Comparison of ENCODE assay signal across 17 cellular contexts in genomic region chr2:41912337-41912736, GRCh38.
DNase-seq lines count a peak whose midpoint lies in the region; ATAC-seq and TF ChIP-seq lines count a peak whose summit lies in the region.
"Had no signal": no experiment of that assay in that cellular context is flagged by ENCODE, and none has a peak within 500 bp of the region (broad histone marks: within the 10 kb centered on the region; RNA-seq: fewer than 3 reads in every experiment).

No MANE protein-coding gene starts in this region.

- no peak overlapping the region for H3K27ac Mint-ChIP-seq in osteocyte (ENCODE audit: unreplicated experiment)
- H3K27ac Mint-ChIP-seq: B cell; CD4-positive, CD25-positive, alpha-beta regulatory T cell had no signal

- no peak overlapping the region for H2AFZ ChIP-seq in trophoblast cell (ENCODE audit: insufficient read depth, low read length, poor library complexity)

- no peaks in the 10 kb centered on the region for H3K79me1 ChIP-seq in trophoblast cell (ENCODE audit: low read length)

- H2BK5ac ChIP-seq in trophoblast cell (ENCODE audit: low read depth, low read length, poor library complexity), result no peak overlapping the region

- H3K4ac ChIP-seq in trophoblast cell (ENCODE audit: low read depth, low read length), result no peak overlapping the region

- H3K27ac ChIP-seq in body of pancreas (no peak overlapping the region), heart left ventricle (peak overlapping the region in 5 of 12 donors; percentile 7 to 47 (median 25)), tibial artery (peak overlapping the region; percentile 17 to 52), trophoblast cell (ENCODE audit: low read depth, low read length) (no peak overlapping the region)
- H3K27ac ChIP-seq: KMS-11 had no signal

- H2BK120ac ChIP-seq in trophoblast cell (ENCODE audit: insufficient read depth, low read length, poor library complexity), result no peak overlapping the region

- H3K27me3 ChIP-seq in body of pancreas (no peaks in the 10 kb centered on the region), heart left ventricle (no peaks in the 10 kb centered on the region), tibial artery (no peaks in the 10 kb centered on the region), trophoblast cell (ENCODE audit: insufficient read depth, low read length) (no peaks in the 10 kb centered on the region)
- H3K27me3 ChIP-seq: MG63 had no signal

- no peaks in the 10 kb centered on the region for H3K9me3 Mint-ChIP-seq in osteocyte (ENCODE audit: unreplicated experiment)

- H3K4me1 ChIP-seq in body of pancreas, result no peaks in the 10 kb centered on the region
- peaks cover 0 to 18% (median 4%) of the 10 kb centered on the region in 12 donors for H3K4me1 ChIP-seq in heart left ventricle
- peaks cover 0 to 47% (median 18%) of the 10 kb centered on the region in 4 donors for H3K4me1 ChIP-seq in tibial artery
- H3K4me1 ChIP-seq in trophoblast cell (ENCODE audit: control insufficient read depth in 1 of 2, insufficient read depth in 2 of 2, low read length in 2 of 2), result peaks cover 0 to 11% of the 10 kb centered on the region in 2 experiments

- H3K36me3 Mint-ChIP-seq in osteocyte (ENCODE audit: unreplicated experiment), result no peaks in the 10 kb centered on the region
- H3K36me3 Mint-ChIP-seq: CD4-positive, CD25-positive, alpha-beta regulatory T cell had no signal

- H2AK5ac ChIP-seq in trophoblast cell (ENCODE audit: low read length), result no peak overlapping the region

- no peak overlapping the region for H3K18ac ChIP-seq in trophoblast cell (ENCODE audit: low read length)

- no peak overlapping the region for H4K12ac ChIP-seq in trophoblast cell (ENCODE audit: low read depth, low read length)

- intact Hi-C loops in body of pancreas (cut with DNase I) (no loop called here), heart left ventricle (cut with DNase I) (loop anchor here in 1 of 10 donors (2.0 kb wide), 1 partner anchor 54 kb away; no protein-coding TSS in a partner anchor), tibial artery (cut with DNase I; ENCODE audit: low total_unique reads) (loop anchor here (10.0 kb wide), 1 partner anchor 52 kb away; no protein-coding TSS in a partner anchor)

- peaks cover 27% of the 10 kb centered on the region for H3K4me1 Mint-ChIP-seq in osteocyte (ENCODE audit: unreplicated experiment)
- H3K4me1 Mint-ChIP-seq: B cell; CD4-positive, CD25-positive, alpha-beta regulatory T cell had no signal

- no peak overlapping the region for H2BK12ac ChIP-seq in trophoblast cell (ENCODE audit: low read length)

- H3K14ac ChIP-seq in trophoblast cell (ENCODE audit: low read length), result no peak overlapping the region

- H4K8ac ChIP-seq in trophoblast cell (ENCODE audit: low read depth, low read length), result no peak overlapping the region

- WGBS in body of pancreas, 2 donors, result 68 to 76% methylated on average over 3 of the region's 3 CpGs
- 54 to 73% (median 66%) methylated on average over 3 of the region's 3 CpGs for WGBS in heart left ventricle, 4 donors
- WGBS in trophoblast cell (ENCODE audit: extremely low coverage, insufficient coverage, insufficient read length), result no CpG with 5 or more reads among the region's 3 CpGs

- H3K4me3 Mint-ChIP-seq in osteocyte (ENCODE audit: unreplicated experiment), result no peak overlapping the region
- H3K4me3 Mint-ChIP-seq: B cell; CD4-positive, CD25-positive, alpha-beta regulatory T cell had no signal

- no peak for TF ChIP-seq CTCF in body of pancreas (IDR thresholded peaks at IDR 0.05)
- no peak for TF ChIP-seq CTCF in heart left ventricle (IDR thresholded peaks at IDR 0.05)
- TF ChIP-seq CTCF in osteocyte (IDR thresholded peaks at IDR 0.05), result no peak
- no peak for TF ChIP-seq CTCF in tibial artery (IDR thresholded peaks at IDR 0.05)

- H3K27me3 Mint-ChIP-seq in osteocyte (ENCODE audit: unreplicated experiment), result no peaks in the 10 kb centered on the region

- H3K4me3 ChIP-seq in body of pancreas, result no peak overlapping the region
- H3K4me3 ChIP-seq in heart left ventricle, result no peak overlapping the region
- no peak overlapping the region for H3K4me3 ChIP-seq in tibial artery
- no peak overlapping the region for H3K4me3 ChIP-seq in trophoblast cell (ENCODE audit: low read depth, low read length)
- H3K4me3 ChIP-seq: MG63 had no signal

- TF ChIP-seq POLR2A in body of pancreas (IDR thresholded peaks at IDR 0.05) (no peak), heart left ventricle (IDR thresholded peaks at IDR 0.05) (no peak)

- no peak overlapping the region for H3K23ac ChIP-seq in trophoblast cell (ENCODE audit: low read length)

- no peak overlapping the region for H3K9ac ChIP-seq in trophoblast cell (ENCODE audit: low read length)
- H3K9ac ChIP-seq: KMS-11 had no signal

- no peak overlapping the region for H3K4me2 ChIP-seq in trophoblast cell (ENCODE audit: low read length)
- H3K4me2 ChIP-seq: KMS-11 had no signal

- no peak overlapping the region for H4K91ac ChIP-seq in trophoblast cell (ENCODE audit: low read depth, low read length)

- H3K36me3 ChIP-seq in body of pancreas (replicated peaks in 1 of 2; ENCODE audit: insufficient read depth in 1 of 2, low read depth in 2 of 2) (no peaks in the 10 kb centered on the region), heart left ventricle (no peaks in the 10 kb centered on the region), tibial artery (no peaks in the 10 kb centered on the region), trophoblast cell (ENCODE audit: control insufficient read depth in 1 of 2, insufficient read depth in 2 of 2, low read length in 2 of 2) (no peaks in the 10 kb centered on the region)
- H3K36me3 ChIP-seq: MG63 had no signal

- H3K79me2 ChIP-seq in trophoblast cell (ENCODE audit: control insufficient read depth, insufficient read depth, low read length, poor library complexity), result no peaks in the 10 kb centered on the region

- DNase-seq in body of pancreas, result peak in 2 of 4 donors; percentile 13 to 35
- DNase-seq in heart left ventricle, result no peak
- peak; percentile 1 for DNase-seq in osteocyte (ENCODE audit: extremely low spot score, unreplicated experiment)
- DNase-seq in tibial artery, result peak in 1 of 2 donors; percentile 47
- DNase-seq in trophoblast cell, result no peak
- no peak for DNase-seq in NCI-H187 treated with DMSO at 0.1 percent for 48 hours (lab: John Stamatoyannopoulos, UW)
- DNase-seq: Caco-2; CD4-positive, CD25-positive, alpha-beta regulatory T cell; DMS153; NCI-H1092 treated with DMSO at 0.1 percent for 48 hours; NCI-H187; NCI-H69; SIG-M5 had no signal

- no peaks in the 10 kb centered on the region for H3K9me3 ChIP-seq in body of pancreas
- H3K9me3 ChIP-seq in heart left ventricle, result no peaks in the 10 kb centered on the region
- H3K9me3 ChIP-seq in tibial artery, result no peaks in the 10 kb centered on the region
- H3K9me3 ChIP-seq in trophoblast cell (ENCODE audit: insufficient read depth, low read depth, low read length), result no peaks in the 10 kb centered on the region
- H3K9me3 ChIP-seq: Caco-2 had no signal

- ATAC-seq in body of pancreas (peak; percentile 33), heart left ventricle (peak; percentile 49 to 79 (median 76)), GM18868 (IDR thresholded peaks at IDR 0.05; ENCODE audit: unreplicated experiment) (no peak)

Comparison
In these comparisons a context has a peak if more than half of its experiments do, and no peak if none do; other contexts are left out.
1. H3K27ac ChIP-seq: peak in tibial artery (2 of 2); none in body of pancreas (0 of 4) and trophoblast cell (single experiment).